In the genomic region with DNA sequence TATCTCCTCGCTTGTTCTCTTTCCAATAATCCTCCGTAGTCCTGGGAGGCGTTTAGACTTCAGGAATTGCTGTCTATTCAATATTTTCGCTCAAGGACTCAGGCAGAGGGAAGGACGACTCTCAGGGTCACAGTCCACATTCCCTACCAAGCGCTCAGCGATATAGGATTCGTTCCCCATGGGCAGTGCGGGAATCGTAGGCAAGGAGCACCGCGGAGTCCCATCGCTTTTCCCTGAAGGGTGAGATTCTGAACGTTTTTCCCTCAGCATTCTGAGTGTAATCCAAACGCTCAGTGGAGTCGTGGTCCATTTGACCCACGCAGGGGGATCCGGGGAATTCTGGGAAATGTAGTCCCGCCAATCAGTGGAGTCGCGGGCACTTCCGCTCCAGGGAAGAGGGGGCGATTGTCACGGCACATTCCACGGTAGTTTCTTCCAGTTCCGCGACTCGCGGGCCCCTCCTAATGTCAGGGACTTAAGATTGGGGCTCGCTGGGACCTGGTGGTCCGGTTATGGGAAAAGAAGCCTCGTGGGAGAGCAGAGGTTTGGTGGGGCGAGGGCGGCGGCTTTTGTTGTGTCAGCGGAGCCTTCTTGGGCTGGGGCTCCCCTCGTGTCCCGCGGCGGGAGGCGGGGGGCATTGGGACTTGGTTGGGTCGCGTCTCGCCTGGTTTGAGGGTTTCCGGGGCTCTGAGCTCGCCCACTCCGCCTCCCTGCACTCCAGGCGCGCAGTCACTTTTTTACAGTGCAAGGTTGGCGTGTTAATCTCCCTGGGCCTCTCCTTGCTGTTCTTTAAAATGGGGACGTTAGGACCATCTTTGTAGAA, we compare ENCODE assay signal across 1 cellular context.
TF ChIP-seq lines count a peak whose summit lies in the region.

A gene (plus strand): TSS at position 364 of the 823 bp plus-strand sequence. CDS start 3,079 bp downstream, outside the sequence.

TF ChIP-seq in K562, 482 proteins besides CTCF, POLR2A, EP300 and RAD21 (continued from another document):
- TF ChIP-seq, protein P1, sequence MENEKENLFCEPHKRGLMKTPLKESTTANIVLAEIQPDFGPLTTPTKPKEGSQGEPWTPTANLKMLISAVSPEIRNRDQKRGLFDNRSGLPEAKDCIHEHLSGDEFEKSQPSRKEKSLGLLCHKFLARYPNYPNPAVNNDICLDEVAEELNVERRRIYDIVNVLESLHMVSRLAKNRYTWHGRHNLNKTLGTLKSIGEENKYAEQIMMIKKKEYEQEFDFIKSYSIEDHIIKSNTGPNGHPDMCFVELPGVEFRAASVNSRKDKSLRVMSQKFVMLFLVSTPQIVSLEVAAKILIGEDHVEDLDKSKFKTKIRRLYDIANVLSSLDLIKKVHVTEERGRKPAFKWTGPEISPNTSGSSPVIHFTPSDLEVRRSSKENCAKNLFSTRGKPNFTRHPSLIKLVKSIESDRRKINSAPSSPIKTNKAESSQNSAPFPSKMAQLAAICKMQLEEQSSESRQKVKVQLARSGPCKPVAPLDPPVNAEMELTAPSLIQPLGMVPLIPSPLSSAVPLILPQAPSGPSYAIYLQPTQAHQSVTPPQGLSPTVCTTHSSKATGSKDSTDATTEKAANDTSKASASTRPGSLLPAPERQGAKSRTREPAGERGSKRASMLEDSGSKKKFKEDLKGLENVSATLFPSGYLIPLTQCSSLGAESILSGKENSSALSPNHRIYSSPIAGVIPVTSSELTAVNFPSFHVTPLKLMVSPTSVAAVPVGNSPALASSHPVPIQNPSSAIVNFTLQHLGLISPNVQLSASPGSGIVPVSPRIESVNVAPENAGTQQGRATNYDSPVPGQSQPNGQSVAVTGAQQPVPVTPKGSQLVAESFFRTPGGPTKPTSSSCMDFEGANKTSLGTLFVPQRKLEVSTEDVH (IDR thresholded peaks at IDR 0.05; ENCODE audit: low read depth, partially characterized antibody): no peak
- peak; percentile 86 for TF ChIP-seq NR2C1 (IDR thresholded peaks at IDR 0.05)
- peak; percentile 90 for TF ChIP-seq NR2C1 (tag; IDR thresholded peaks at IDR 0.05)
- TF ChIP-seq, protein P2, sequence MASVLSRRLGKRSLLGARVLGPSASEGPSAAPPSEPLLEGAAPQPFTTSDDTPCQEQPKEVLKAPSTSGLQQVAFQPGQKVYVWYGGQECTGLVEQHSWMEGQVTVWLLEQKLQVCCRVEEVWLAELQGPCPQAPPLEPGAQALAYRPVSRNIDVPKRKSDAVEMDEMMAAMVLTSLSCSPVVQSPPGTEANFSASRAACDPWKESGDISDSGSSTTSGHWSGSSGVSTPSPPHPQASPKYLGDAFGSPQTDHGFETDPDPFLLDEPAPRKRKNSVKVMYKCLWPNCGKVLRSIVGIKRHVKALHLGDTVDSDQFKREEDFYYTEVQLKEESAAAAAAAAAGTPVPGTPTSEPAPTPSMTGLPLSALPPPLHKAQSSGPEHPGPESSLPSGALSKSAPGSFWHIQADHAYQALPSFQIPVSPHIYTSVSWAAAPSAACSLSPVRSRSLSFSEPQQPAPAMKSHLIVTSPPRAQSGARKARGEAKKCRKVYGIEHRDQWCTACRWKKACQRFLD (CRISPR knock-in tag; IDR thresholded peaks at IDR 0.05): no peak
- peak; percentile 80 for TF ChIP-seq HCFC1 (IDR thresholded peaks at IDR 0.05; ENCODE audit: low read depth, low read length)
- TF ChIP-seq ELF1 (tag; IDR thresholded peaks at IDR 0.05): peak; percentile 88
- no peak for TF ChIP-seq DMBX1 (CRISPR knock-in tag; IDR thresholded peaks at IDR 0.05; ENCODE audit: borderline replicate concordance)
- TF ChIP-seq ZNF347 (CRISPR knock-in tag; IDR thresholded peaks at IDR 0.05; ENCODE audit: low read depth): no peak
- TF ChIP-seq TAF7 (tag; IDR thresholded peaks at IDR 0.05): no peak
- TF ChIP-seq MAZ (CRISPR knock-in tag; conservative IDR thresholded peaks at IDR 0.05 in 1 of 2, IDR thresholded peaks at IDR 0.05 in 1 of 2): peak in 1 of 2 experiments; percentile 48; a peak in 1 of 4 replicates
- no peak for TF ChIP-seq HMG20A (CRISPR knock-in tag; conservative IDR thresholded peaks at IDR 0.05)
- no peak for TF ChIP-seq SRSF3 (IDR thresholded peaks at IDR 0.05; ENCODE audit: insufficient read depth, low read length)
- TF ChIP-seq ZKSCAN3 (CRISPR knock-in tag; IDR thresholded peaks at IDR 0.05): no peak
- TF ChIP-seq ZZZ3 (IDR thresholded peaks at IDR 0.05): no peak
- no peak for TF ChIP-seq HDAC6 (IDR thresholded peaks at IDR 0.05; ENCODE audit: low read depth, low read length)
- no peak for TF ChIP-seq ZFP36 (IDR thresholded peaks at IDR 0.05; ENCODE audit: low read depth, low read length, partially characterized antibody)
- peak; percentile 70 for TF ChIP-seq RBM25 (IDR thresholded peaks at IDR 0.05; ENCODE audit: low read depth, low read length, severe bottlenecking)
- TF ChIP-seq CEBPB (tag; IDR thresholded peaks at IDR 0.05): no peak
- TF ChIP-seq EP400 (IDR thresholded peaks at IDR 0.05): 0 out of 2 replicates have a peak, but pooled peaks have one; percentile 28
- TF ChIP-seq, protein P3, sequence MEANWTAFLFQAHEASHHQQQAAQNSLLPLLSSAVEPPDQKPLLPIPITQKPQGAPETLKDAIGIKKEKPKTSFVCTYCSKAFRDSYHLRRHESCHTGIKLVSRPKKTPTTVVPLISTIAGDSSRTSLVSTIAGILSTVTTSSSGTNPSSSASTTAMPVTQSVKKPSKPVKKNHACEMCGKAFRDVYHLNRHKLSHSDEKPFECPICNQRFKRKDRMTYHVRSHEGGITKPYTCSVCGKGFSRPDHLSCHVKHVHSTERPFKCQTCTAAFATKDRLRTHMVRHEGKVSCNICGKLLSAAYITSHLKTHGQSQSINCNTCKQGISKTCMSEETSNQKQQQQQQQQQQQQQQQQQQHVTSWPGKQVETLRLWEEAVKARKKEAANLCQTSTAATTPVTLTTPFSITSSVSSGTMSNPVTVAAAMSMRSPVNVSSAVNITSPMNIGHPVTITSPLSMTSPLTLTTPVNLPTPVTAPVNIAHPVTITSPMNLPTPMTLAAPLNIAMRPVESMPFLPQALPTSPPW (CRISPR knock-in tag; IDR thresholded peaks at IDR 0.05): peak; percentile 43
- TF ChIP-seq, protein P4, sequence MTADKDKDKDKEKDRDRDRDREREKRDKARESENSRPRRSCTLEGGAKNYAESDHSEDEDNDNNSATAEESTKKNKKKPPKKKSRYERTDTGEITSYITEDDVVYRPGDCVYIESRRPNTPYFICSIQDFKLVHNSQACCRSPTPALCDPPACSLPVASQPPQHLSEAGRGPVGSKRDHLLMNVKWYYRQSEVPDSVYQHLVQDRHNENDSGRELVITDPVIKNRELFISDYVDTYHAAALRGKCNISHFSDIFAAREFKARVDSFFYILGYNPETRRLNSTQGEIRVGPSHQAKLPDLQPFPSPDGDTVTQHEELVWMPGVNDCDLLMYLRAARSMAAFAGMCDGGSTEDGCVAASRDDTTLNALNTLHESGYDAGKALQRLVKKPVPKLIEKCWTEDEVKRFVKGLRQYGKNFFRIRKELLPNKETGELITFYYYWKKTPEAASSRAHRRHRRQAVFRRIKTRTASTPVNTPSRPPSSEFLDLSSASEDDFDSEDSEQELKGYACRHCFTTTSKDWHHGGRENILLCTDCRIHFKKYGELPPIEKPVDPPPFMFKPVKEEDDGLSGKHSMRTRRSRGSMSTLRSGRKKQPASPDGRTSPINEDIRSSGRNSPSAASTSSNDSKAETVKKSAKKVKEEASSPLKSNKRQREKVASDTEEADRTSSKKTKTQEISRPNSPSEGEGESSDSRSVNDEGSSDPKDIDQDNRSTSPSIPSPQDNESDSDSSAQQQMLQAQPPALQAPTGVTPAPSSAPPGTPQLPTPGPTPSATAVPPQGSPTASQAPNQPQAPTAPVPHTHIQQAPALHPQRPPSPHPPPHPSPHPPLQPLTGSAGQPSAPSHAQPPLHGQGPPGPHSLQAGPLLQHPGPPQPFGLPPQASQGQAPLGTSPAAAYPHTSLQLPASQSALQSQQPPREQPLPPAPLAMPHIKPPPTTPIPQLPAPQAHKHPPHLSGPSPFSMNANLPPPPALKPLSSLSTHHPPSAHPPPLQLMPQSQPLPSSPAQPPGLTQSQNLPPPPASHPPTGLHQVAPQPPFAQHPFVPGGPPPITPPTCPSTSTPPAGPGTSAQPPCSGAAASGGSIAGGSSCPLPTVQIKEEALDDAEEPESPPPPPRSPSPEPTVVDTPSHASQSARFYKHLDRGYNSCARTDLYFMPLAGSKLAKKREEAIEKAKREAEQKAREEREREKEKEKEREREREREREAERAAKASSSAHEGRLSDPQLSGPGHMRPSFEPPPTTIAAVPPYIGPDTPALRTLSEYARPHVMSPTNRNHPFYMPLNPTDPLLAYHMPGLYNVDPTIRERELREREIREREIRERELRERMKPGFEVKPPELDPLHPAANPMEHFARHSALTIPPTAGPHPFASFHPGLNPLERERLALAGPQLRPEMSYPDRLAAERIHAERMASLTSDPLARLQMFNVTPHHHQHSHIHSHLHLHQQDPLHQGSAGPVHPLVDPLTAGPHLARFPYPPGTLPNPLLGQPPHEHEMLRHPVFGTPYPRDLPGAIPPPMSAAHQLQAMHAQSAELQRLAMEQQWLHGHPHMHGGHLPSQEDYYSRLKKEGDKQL (CRISPR knock-in tag; IDR thresholded peaks at IDR 0.05; ENCODE audit: borderline replicate concordance): no peak
- TF ChIP-seq ZNF121 (CRISPR knock-in tag; conservative IDR thresholded peaks at IDR 0.05): peak; percentile 17; the same call in 1 of the 2 replicates
- TF ChIP-seq PTRF (tag; IDR thresholded peaks at IDR 0.05): no peak
- TF ChIP-seq, protein P5, sequence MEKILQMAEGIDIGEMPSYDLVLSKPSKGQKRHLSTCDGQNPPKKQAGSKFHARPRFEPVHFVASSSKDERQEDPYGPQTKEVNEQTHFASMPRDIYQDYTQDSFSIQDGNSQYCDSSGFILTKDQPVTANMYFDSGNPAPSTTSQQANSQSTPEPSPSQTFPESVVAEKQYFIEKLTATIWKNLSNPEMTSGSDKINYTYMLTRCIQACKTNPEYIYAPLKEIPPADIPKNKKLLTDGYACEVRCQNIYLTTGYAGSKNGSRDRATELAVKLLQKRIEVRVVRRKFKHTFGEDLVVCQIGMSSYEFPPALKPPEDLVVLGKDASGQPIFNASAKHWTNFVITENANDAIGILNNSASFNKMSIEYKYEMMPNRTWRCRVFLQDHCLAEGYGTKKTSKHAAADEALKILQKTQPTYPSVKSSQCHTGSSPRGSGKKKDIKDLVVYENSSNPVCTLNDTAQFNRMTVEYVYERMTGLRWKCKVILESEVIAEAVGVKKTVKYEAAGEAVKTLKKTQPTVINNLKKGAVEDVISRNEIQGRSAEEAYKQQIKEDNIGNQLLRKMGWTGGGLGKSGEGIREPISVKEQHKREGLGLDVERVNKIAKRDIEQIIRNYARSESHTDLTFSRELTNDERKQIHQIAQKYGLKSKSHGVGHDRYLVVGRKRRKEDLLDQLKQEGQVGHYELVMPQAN (IDR thresholded peaks at IDR 0.05; ENCODE audit: borderline replicate concordance): peak; percentile 21; the same call in 1 of the 2 replicates
- no peak for TF ChIP-seq FOXK1 (CRISPR knock-in tag; IDR thresholded peaks at IDR 0.05; ENCODE audit: borderline replicate concordance)
- TF ChIP-seq TRIM28 (IDR thresholded peaks at IDR 0.05): no peak
- peak; percentile 33; the same call in 1 of the 2 replicates for TF ChIP-seq ZBTB7A (IDR thresholded peaks at IDR 0.05; ENCODE audit: borderline replicate concordance, control insufficient read depth, low read depth, low read length)
- TF ChIP-seq ZKSCAN8 (CRISPR knock-in tag; IDR thresholded peaks at IDR 0.05): no peak
- TF ChIP-seq CHD4 (IDR thresholded peaks at IDR 0.05; ENCODE audit: insufficient read depth, insufficient replicate concordance, low read depth, low read length, poor library complexity, severe bottlenecking): peak; percentile 78
- 0 out of 4 replicates have a peak, but pooled peaks of 1 of the 2 experiments have one; percentile 25 for TF ChIP-seq TEAD1 (CRISPR knock-in tag; IDR thresholded peaks at IDR 0.05)
- peak; percentile 22 to 52; a peak in 3 of 4 replicates for TF ChIP-seq SIX5 (IDR thresholded peaks at IDR 0.05; ENCODE audit: borderline replicate concordance in 1 of 2, insufficient read depth in 1 of 2, low read depth in 1 of 2, low read length in 2 of 2)
- no peak for TF ChIP-seq ZNF408 (CRISPR knock-in tag; IDR thresholded peaks at IDR 0.05; ENCODE audit: low read depth)
- no peak for TF ChIP-seq NFXL1 (CRISPR knock-in tag; IDR thresholded peaks at IDR 0.05)
- TF ChIP-seq ZBTB1 (CRISPR knock-in tag; IDR thresholded peaks at IDR 0.05; ENCODE audit: borderline replicate concordance, low read depth): no peak
- peak; percentile 33 for TF ChIP-seq TAF1 (IDR thresholded peaks at IDR 0.05; ENCODE audit: control insufficient read depth, extremely low read depth, insufficient read depth, low read length, severe bottlenecking)
- TF ChIP-seq NRF1 (conservative IDR thresholded peaks at IDR 0.05 in 1 of 2, IDR thresholded peaks at IDR 0.05 in 1 of 2): 0 out of 4 replicates have a peak, but pooled peaks of 1 of the 2 experiments have one; percentile 17
- peak; percentile 95 for TF ChIP-seq BCOR (IDR thresholded peaks at IDR 0.05)
- TF ChIP-seq CREBBP (IDR thresholded peaks at IDR 0.05; ENCODE audit: low read depth, low read length): no peak
- peak in 1 of 2 experiments; percentile 52; a peak in 1 of 4 replicates for TF ChIP-seq RCOR1 (IDR thresholded peaks at IDR 0.05; ENCODE audit: borderline replicate concordance in 1 of 2, low read depth in 2 of 2, low read length in 2 of 2)
- TF ChIP-seq TCF7L2 (IDR thresholded peaks at IDR 0.05; ENCODE audit: low read depth, low read length): no peak
- TF ChIP-seq, protein P6, sequence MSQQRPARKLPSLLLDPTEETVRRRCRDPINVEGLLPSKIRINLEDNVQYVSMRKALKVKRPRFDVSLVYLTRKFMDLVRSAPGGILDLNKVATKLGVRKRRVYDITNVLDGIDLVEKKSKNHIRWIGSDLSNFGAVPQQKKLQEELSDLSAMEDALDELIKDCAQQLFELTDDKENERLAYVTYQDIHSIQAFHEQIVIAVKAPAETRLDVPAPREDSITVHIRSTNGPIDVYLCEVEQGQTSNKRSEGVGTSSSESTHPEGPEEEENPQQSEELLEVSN (IDR thresholded peaks at IDR 0.05; ENCODE audit: borderline replicate concordance in 1 of 2, extremely low read depth in 1 of 2, insufficient read depth in 1 of 2, insufficient read length in 1 of 2, low read depth in 1 of 2, low read length in 1 of 2, poor library complexity in 1 of 2, severe bottlenecking in 1 of 2): peak in 1 of 2 experiments; percentile 73
- peak; percentile 61; the same call in 1 of the 2 replicates for TF ChIP-seq NR2C2 (CRISPR knock-in tag; IDR thresholded peaks at IDR 0.05)
- TF ChIP-seq NR2C2 (tag; IDR thresholded peaks at IDR 0.05): peak; percentile 90
- TF ChIP-seq ZNF324 (CRISPR knock-in tag; IDR thresholded peaks at IDR 0.05): peak; percentile 94
- TF ChIP-seq EGR1 (conservative IDR thresholded peaks at IDR 0.05): peak; percentile 57
- TF ChIP-seq C11orf30 (IDR thresholded peaks at IDR 0.05; ENCODE audit: low read depth): no peak
- TF ChIP-seq SMARCA5 (IDR thresholded peaks at IDR 0.05): no peak
